ENCODE assay signal across 18 cellular contexts in genomic region chr1:234386122-234386521, GRCh38. TPM values are rescaled to one million over a fixed set of nuclear protein-coding genes. Genes with fewer than 3 reads are reported as not detected.
DNase-seq lines count a peak whose midpoint lies in the region; ATAC-seq and TF ChIP-seq lines count a peak whose summit lies in the region.
"Had no signal": no experiment of that assay in that cellular context is flagged by ENCODE, and none has a peak within 500 bp of the region (broad histone marks: within the 10 kb centered on the region; RNA-seq: fewer than 3 reads in every experiment).

No MANE protein-coding gene starts in this region.

- no peaks in the 10 kb centered on the region for H3K9me3 ChIP-seq in CD4-positive, alpha-beta T cell (ENCODE audit: control insufficient read depth, low read length)

- ATAC-seq in CD4-positive, alpha-beta T cell (ENCODE audit: poor library complexity) = no peak
- no peak for ATAC-seq in effector memory CD8-positive, alpha-beta T cell (replicated peaks)
- ATAC-seq in Right ventricle myocardium superior (ENCODE audit: poor library complexity) = no peak
- ATAC-seq: HepG2 had no signal

- no peaks in the 10 kb centered on the region for H3K27me3 ChIP-seq in CD4-positive, alpha-beta T cell (ENCODE audit: control insufficient read depth, insufficient read depth, low read length)

- H3K36me3 Mint-ChIP-seq in activated CD4-positive, alpha-beta memory T cell treated with anti-CD3 and anti-CD28 coated beads for 36 hours = peaks cover 20% of the 10 kb centered on the region
- peaks cover 51% of the 10 kb centered on the region for H3K36me3 Mint-ChIP-seq in activated CD4-positive, alpha-beta memory T cell treated with anti-CD3 and anti-CD28 coated beads, Interleukin-2, amount 10 ng/mL, durations not matched to agents 7 days and 5 days (ENCODE audit: low read depth)
- H3K36me3 Mint-ChIP-seq in CD4-positive, alpha-beta T cell (ENCODE audit: low read depth) = peaks cover 63% of the 10 kb centered on the region
- peaks cover 3% of the 10 kb centered on the region for H3K36me3 Mint-ChIP-seq in IgD-negative memory B cell
- peaks cover 27% of the 10 kb centered on the region for H3K36me3 Mint-ChIP-seq in effector memory CD8-positive, alpha-beta T cell (ENCODE audit: insufficient read depth)

- CTCF ChIA-PET in activated CD4-positive, alpha-beta memory T cell treated with anti-CD3 and anti-CD28 coated beads for 36 hours (lab: Charles Lee) = interaction anchor here (0.6 to 1.2 kb wide), 2 partner anchors 59 to 650 kb away, joined by 3 to 4 read pairs; no protein-coding TSS in a partner anchor
- CTCF ChIA-PET in activated CD4-positive, alpha-beta memory T cell treated with anti-CD3 and anti-CD28 coated beads, Interleukin-2, amount 10 ng/mL, durations not matched to agents 7 days and 5 days (lab: Charles Lee) = interaction anchor here (0.8 to 1.0 kb wide), 2 partner anchors 13 to 23 kb away, joined by 3 to 5 read pairs; partner anchors contain the start of gene COA6
- CTCF ChIA-PET in CD4-positive, alpha-beta T cell (lab: Charles Lee) = interaction anchor here (1.2 kb wide), 1 partner anchor 59 kb away, joined by 3 read pairs; no protein-coding TSS in a partner anchor

- no peak overlapping the region for H3K27ac ChIP-seq in CD4-positive, alpha-beta T cell (ENCODE audit: low read depth, low read length)
- H3K27ac ChIP-seq: KMS-11 had no signal

- peak overlapping the region; percentile 54 for H3K27ac Mint-ChIP-seq in activated CD4-positive, alpha-beta memory T cell treated with anti-CD3 and anti-CD28 coated beads for 36 hours
- H3K27ac Mint-ChIP-seq in activated CD4-positive, alpha-beta memory T cell treated with anti-CD3 and anti-CD28 coated beads, Interleukin-2, amount 10 ng/mL, durations not matched to agents 7 days and 5 days = no peak overlapping the region
- H3K27ac Mint-ChIP-seq in CD4-positive, alpha-beta T cell = peak overlapping the region; percentile 75
- H3K27ac Mint-ChIP-seq in IgD-negative memory B cell = peak overlapping the region; percentile 23 to 85 (median 41)
- H3K27ac Mint-ChIP-seq in effector memory CD8-positive, alpha-beta T cell = peak overlapping the region; percentile 65 to 89

- no peaks in the 10 kb centered on the region for H3K27me3 Mint-ChIP-seq in activated CD4-positive, alpha-beta memory T cell treated with anti-CD3 and anti-CD28 coated beads for 36 hours
- no peaks in the 10 kb centered on the region for H3K27me3 Mint-ChIP-seq in activated CD4-positive, alpha-beta memory T cell treated with anti-CD3 and anti-CD28 coated beads, Interleukin-2, amount 10 ng/mL, durations not matched to agents 7 days and 5 days
- no peaks in the 10 kb centered on the region for H3K27me3 Mint-ChIP-seq in CD4-positive, alpha-beta T cell
- no peaks in the 10 kb centered on the region for H3K27me3 Mint-ChIP-seq in IgD-negative memory B cell
- H3K27me3 Mint-ChIP-seq in effector memory CD8-positive, alpha-beta T cell = no peaks in the 10 kb centered on the region

- H3K4me1 Mint-ChIP-seq in activated CD4-positive, alpha-beta memory T cell treated with anti-CD3 and anti-CD28 coated beads for 36 hours (ENCODE audit: low read depth) = peaks cover 16% of the 10 kb centered on the region
- peaks cover 12% of the 10 kb centered on the region for H3K4me1 Mint-ChIP-seq in activated CD4-positive, alpha-beta memory T cell treated with anti-CD3 and anti-CD28 coated beads, Interleukin-2, amount 10 ng/mL, durations not matched to agents 7 days and 5 days
- H3K4me1 Mint-ChIP-seq in CD4-positive, alpha-beta T cell (ENCODE audit: low read depth) = peaks cover 14% of the 10 kb centered on the region
- H3K4me1 Mint-ChIP-seq in IgD-negative memory B cell = peaks cover 9 to 15% (median 10%) of the 10 kb centered on the region in 3 donors
- H3K4me1 Mint-ChIP-seq in effector memory CD8-positive, alpha-beta T cell (ENCODE audit: low read depth in 2 of 2) = peaks cover 6 to 23% of the 10 kb centered on the region in 2 donors

- no peak for TF ChIP-seq CTCF in CD4-positive, alpha-beta T cell (IDR thresholded peaks at IDR 0.05)

- POLR2A ChIA-PET in activated CD4-positive, alpha-beta memory T cell treated with anti-CD3 and anti-CD28 coated beads for 36 hours (lab: Charles Lee) = interaction anchor here (0.9 kb wide), 1 partner anchor 13 kb away, joined by 3 read pairs; the partner anchor contains the start of gene COA6
- POLR2A ChIA-PET in activated CD4-positive, alpha-beta memory T cell treated with anti-CD3 and anti-CD28 coated beads, Interleukin-2, amount 10 ng/mL, durations not matched to agents 7 days and 5 days (lab: Charles Lee) = interaction anchor here (1.1 to 1.5 kb wide), 2 partner anchors 9 to 13 kb away, joined by 5 to 10 read pairs; partner anchors contain the start of gene COA6
- POLR2A ChIA-PET in CD4-positive, alpha-beta T cell (lab: Charles Lee) = interaction anchor here (1.1 kb wide), 1 partner anchor 12 kb away, joined by 3 read pairs; no protein-coding TSS in a partner anchor

- H3K9me3 Mint-ChIP-seq in activated CD4-positive, alpha-beta memory T cell treated with anti-CD3 and anti-CD28 coated beads for 36 hours = no peaks in the 10 kb centered on the region
- H3K9me3 Mint-ChIP-seq in activated CD4-positive, alpha-beta memory T cell treated with anti-CD3 and anti-CD28 coated beads, Interleukin-2, amount 10 ng/mL, durations not matched to agents 7 days and 5 days = no peaks in the 10 kb centered on the region
- H3K9me3 Mint-ChIP-seq in CD4-positive, alpha-beta T cell = no peaks in the 10 kb centered on the region
- no peaks in the 10 kb centered on the region for H3K9me3 Mint-ChIP-seq in IgD-negative memory B cell
- H3K9me3 Mint-ChIP-seq in effector memory CD8-positive, alpha-beta T cell = no peaks in the 10 kb centered on the region

- DNase-seq in activated CD4-positive, alpha-beta memory T cell treated with anti-CD3 and anti-CD28 coated beads for 36 hours = peak; percentile 18
- DNase-seq in activated CD4-positive, alpha-beta memory T cell treated with anti-CD3 and anti-CD28 coated beads, Interleukin-2, amount 10 ng/mL, durations not matched to agents 7 days and 5 days = no peak
- no peak for DNase-seq in CD4-positive, alpha-beta T cell
- DNase-seq in effector memory CD8-positive, alpha-beta T cell = no peak
- DNase-seq in AML-193 (lab: John Stamatoyannopoulos, UW) = no peak
- DNase-seq in Right ventricle myocardium superior = no peak
- DNase-seq in dermis blood vessel endothelial cell = no peak
- DNase-seq: C1 segment of cervical spinal cord, COR-L47, H7, NCI-H1048, NCI-H1436 treated with DMSO at 0.1 percent for 48 hours, NCI-H2081 treated with DMSO at 0.1 percent for 48 hours, NCI-H510A treated with DMSO at 0.1 percent for 48 hours, NCI-H82 had no signal

- intact Hi-C loops in activated CD4-positive, alpha-beta memory T cell treated with anti-CD3 and anti-CD28 coated beads for 36 hours (cut with micrococcal nuclease) = loop anchor here (1.0 kb wide), 1 partner anchor 23 kb away; no protein-coding TSS in a partner anchor
- intact Hi-C loops in CD4-positive, alpha-beta T cell (cut with DNase I, micrococcal nuclease) = no loop called here
- intact Hi-C loops in Right ventricle myocardium superior (cut with DNase I) = no loop called here

- H3K4me3 Mint-ChIP-seq in activated CD4-positive, alpha-beta memory T cell treated with anti-CD3 and anti-CD28 coated beads for 36 hours = peak overlapping the region; percentile 7
- no peak overlapping the region for H3K4me3 Mint-ChIP-seq in activated CD4-positive, alpha-beta memory T cell treated with anti-CD3 and anti-CD28 coated beads, Interleukin-2, amount 10 ng/mL, durations not matched to agents 7 days and 5 days
- H3K4me3 Mint-ChIP-seq in CD4-positive, alpha-beta T cell = no peak overlapping the region
- H3K4me3 Mint-ChIP-seq in IgD-negative memory B cell = peak overlapping the region in 3 of 4 donors; percentile 13 to 71 (median 44)
- H3K4me3 Mint-ChIP-seq in effector memory CD8-positive, alpha-beta T cell = peak overlapping the region in 1 of 2 donors; percentile 35

RNA-seq across cellular contexts. Expression of gene COA6, which starts 12.9 kb away (rescaled TPM):
- total RNA-seq in activated CD4-positive, alpha-beta memory T cell treated with anti-CD3 and anti-CD28 coated beads for 36 hours = 10 to 100 TPM; 57.7 to 58.5 TPM
- 10 to 100 TPM; 39.7 to 44.7 TPM for total RNA-seq in activated CD4-positive, alpha-beta memory T cell treated with anti-CD3 and anti-CD28 coated beads, Interleukin-2, amount 10 ng/mL, durations not matched to agents 7 days and 5 days
- 10 to 100 TPM; 10.0 to 12.2 TPM for total RNA-seq in CD4-positive, alpha-beta T cell
- polyA plus RNA-seq in IgD-negative memory B cell = 44.8 TPM
- 42.0 TPM for total RNA-seq in Right ventricle myocardium superior
- 13.7 and 20.3 TPM in 2 replicates for total RNA-seq in dermis blood vessel endothelial cell

Comparison
In these comparisons a context has a peak if more than half of its experiments do, and no peak if none do; other contexts are left out.
1. H3K4me3 Mint-ChIP-seq: peak in activated CD4-positive, alpha-beta memory T cell treated with anti-CD3 and anti-CD28 coated beads for 36 hours (single experiment) and IgD-negative memory B cell (3 of 4); none in activated CD4-positive, alpha-beta memory T cell treated with anti-CD3 and anti-CD28 coated beads, Interleukin-2, amount 10 ng/mL, durations not matched to agents 7 days and 5 days (single experiment) and CD4-positive, alpha-beta T cell (single experiment).